In the genomic region with DNA sequence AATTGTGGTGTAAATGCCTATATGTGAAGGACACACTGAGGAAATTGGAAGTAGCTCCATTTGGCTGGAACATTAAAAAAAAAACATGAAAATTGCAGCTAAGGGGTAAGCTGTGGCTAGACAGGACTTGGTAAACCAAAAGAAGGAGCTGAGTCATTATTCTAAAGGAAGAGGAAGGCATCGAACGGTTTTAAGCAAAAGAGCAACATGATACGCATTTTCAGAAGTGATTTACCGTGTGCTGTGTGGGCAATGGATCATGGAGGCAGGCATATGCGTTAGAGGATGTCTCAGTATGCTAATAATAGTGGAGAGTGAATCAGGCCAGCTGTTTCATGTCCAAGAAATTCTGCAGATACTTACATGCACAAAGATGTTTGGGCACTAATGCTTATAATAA, we compare ENCODE assay signal across 1 cellular context.
TF ChIP-seq lines count a peak whose summit lies in the region.

No MANE protein-coding gene starts in this region.

TF ChIP-seq in WTC11, 78 proteins besides CTCF, POLR2A, EP300 and RAD21 (continued from another document):
- no peak for TF ChIP-seq ZNF219 (CRISPR knock-in tag; IDR thresholded peaks at IDR 0.05; ENCODE audit: borderline replicate concordance)
